Comparison of ENCODE assay signal across 9 cellular contexts in the genomic region with DNA sequence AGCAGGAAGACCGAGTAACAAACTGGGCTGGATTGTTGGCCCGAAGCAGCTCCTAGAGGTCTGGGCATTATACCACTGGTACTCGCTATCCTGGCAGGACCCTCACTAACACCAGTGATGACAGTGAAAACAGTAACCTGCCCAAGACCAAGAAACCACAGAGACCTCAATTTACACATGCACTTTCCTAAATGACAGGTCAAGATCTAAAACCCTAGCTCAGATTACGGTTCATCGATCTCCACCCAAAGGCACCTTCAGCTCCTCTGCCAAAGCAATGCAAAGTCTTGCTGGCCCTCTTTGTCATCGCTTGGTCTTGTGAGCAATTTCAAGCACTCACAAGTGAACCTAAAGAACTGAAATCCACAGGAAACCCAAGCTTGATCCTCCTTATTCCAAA. TPM values are rescaled to one million over a fixed set of nuclear protein-coding genes. Genes with fewer than 3 reads are reported as not detected.
DNase-seq lines count a peak whose midpoint lies in the region; ATAC-seq and TF ChIP-seq lines count a peak whose summit lies in the region.
"Had no signal": no experiment of that assay in that cellular context is flagged by ENCODE, and none has a peak within 500 bp of the region (broad histone marks: within the 10 kb centered on the region; RNA-seq: fewer than 3 reads in every experiment).

No MANE protein-coding gene starts in this region.

- POLR2A ChIA-PET in HCT116 (lab: Charles Lee) = interaction anchor here (1.1 kb wide), 1 partner anchor 56 kb away, joined by 3 read pairs; a partner anchor contains a TSS

- H3K9me3 ChIP-seq in HCT116 (ENCODE audit: control insufficient read depth in 1 of 2, insufficient read depth in 1 of 2, low read depth in 1 of 2, low read length in 2 of 2) = no peaks in the 10 kb centered on the region
- no peaks in the 10 kb centered on the region for H3K9me3 ChIP-seq in skeletal muscle satellite cell (replicated peaks; ENCODE audit: low read length)

- TF ChIP-seq CTCF in HCT116 (IDR thresholded peaks at IDR 0.05 in 2 of 3, conservative IDR thresholded peaks at IDR 0.05 in 1 of 3; ENCODE audit: borderline replicate concordance in 1 of 3, insufficient read depth in 1 of 3, low read depth in 2 of 3, low read length in 2 of 3) (no peak), WI38 (IDR thresholded peaks at IDR 0.05; ENCODE audit: low read depth, low read length) (no peak), fibroblast of the aortic adventitia (IDR thresholded peaks at IDR 0.05; ENCODE audit: insufficient read depth, low read length) (no peak)

- TSS peak; percentile 53 for BruUV-seq in HCT116 (replicated peaks; lab: Mats Ljungman, UMichigan)

- H3K4me2 ChIP-seq in HCT116 (ENCODE audit: low read length) = peak overlapping the region; percentile 85
- H3K4me2 ChIP-seq in skeletal muscle satellite cell (ENCODE audit: low read length) = peak overlapping the region; percentile 98

- no peak for TF ChIP-seq POLR2A in HCT116 (IDR thresholded peaks at IDR 0.05; ENCODE audit: borderline replicate concordance, extremely low read depth, insufficient read depth, insufficient read length)

- H3K27me3 ChIP-seq in HCT116 (ENCODE audit: insufficient read depth, low read length) (no peaks in the 10 kb centered on the region), skeletal muscle satellite cell (ENCODE audit: control insufficient read depth, insufficient read depth, low read length) (no peaks in the 10 kb centered on the region)

- H3K27ac ChIP-seq in HCT116 (ENCODE audit: low read depth, low read length) = no peak overlapping the region

- no peak for DNase-seq in HCT116 (ENCODE audit: low read depth, low spot score)
- no peak for DNase-seq in fibroblast of the aortic adventitia (ENCODE audit: low read depth)
- DNase-seq in hepatic stellate cell (ENCODE audit: low spot score) = no peak
- DNase-seq: NCI-H2171 treated with DMSO at 0.1 percent for 48 hours had no signal

- H3K79me2 ChIP-seq in HCT116 (ENCODE audit: insufficient read depth, low read length) = peaks cover 55% of the 10 kb centered on the region

- H3K4me3 ChIP-seq in HCT116 (replicated peaks in 1 of 2; ENCODE audit: low read depth in 1 of 2, low read length in 2 of 2) = peak overlapping the region; percentile 83 to 85
- peak overlapping the region; percentile 77 for H3K4me3 ChIP-seq in WI38 (ENCODE audit: low read depth, low read length)
- H3K4me3 ChIP-seq in fibroblast of the aortic adventitia (ENCODE audit: low read depth, low read length) = peak overlapping the region; percentile 91
- H3K4me3 ChIP-seq in skeletal muscle satellite cell (ENCODE audit: low read length) = peak overlapping the region; percentile 98

- intact Hi-C loops in HCT116 (cut with micrococcal nuclease) = loop anchor here (5.0 kb wide), 1 partner anchor 46 kb away; a partner anchor contains a TSS

- H3K9me2 ChIP-seq in HCT116 (ENCODE audit: insufficient read depth) = no peaks in the 10 kb centered on the region

- H3K4me1 ChIP-seq in HCT116 (ENCODE audit: control insufficient read depth in 1 of 2, insufficient read depth in 2 of 2, low read length in 2 of 2) (peaks cover 11 to 20% of the 10 kb centered on the region in 2 experiments), skeletal muscle satellite cell (ENCODE audit: control insufficient read depth, insufficient read depth, low read length) (peaks cover 25% of the 10 kb centered on the region)

- no peak overlapping the region for H2AFZ ChIP-seq in HCT116 (ENCODE audit: low read depth, low read length, poor library complexity, severe bottlenecking)

- no peaks in the 10 kb centered on the region for H4K20me1 ChIP-seq in HCT116 (ENCODE audit: insufficient read depth)

- H3K36me3 ChIP-seq in HCT116 (ENCODE audit: control insufficient read depth in 1 of 2, insufficient read depth in 2 of 2, low read length in 2 of 2) (peaks cover 10 to 18% of the 10 kb centered on the region in 2 experiments; a peak in 3 of 4 replicates), skeletal muscle satellite cell (ENCODE audit: insufficient read depth, low read length) (peaks cover 24% of the 10 kb centered on the region)

- CTCF ChIA-PET in HCT116 (lab: Charles Lee) = no interaction called here

- H3K9ac ChIP-seq in HCT116 (ENCODE audit: low read length) (peak overlapping the region; percentile 80), skeletal muscle satellite cell (ENCODE audit: low read depth, low read length) (peak overlapping the region; percentile 85)

- RAD21 ChIA-PET in HCT116 (lab: Charles Lee; ENCODE audit: low non-redundant PET in 1 of 2, low total read pairs in 2 of 2, uncharacterized antibody in 2 of 2, unreplicated experiment in 2 of 2) = no interaction called here

- ATAC-seq in HCT116 (no peak), HG03139 (IDR thresholded peaks at IDR 0.05; ENCODE audit: unreplicated experiment) (no peak), GM19023 (IDR thresholded peaks at IDR 0.05; ENCODE audit: unreplicated experiment) (no peak)
- no peak for ATAC-seq in activated CD4-positive, CD25-positive, alpha-beta regulatory T cell treated with anti-CD3 and anti-CD28 coated beads, Interleukin-2, amount 50 U/mL, for 24 hours

- TF ChIP-seq RAD21 in HCT116 (IDR thresholded peaks at IDR 0.05; ENCODE audit: low read depth) = no peak

TF ChIP-seq in HCT116, 20 proteins besides CTCF, POLR2A, EP300 and RAD21 (continues in another document):
- TF ChIP-seq JUND (IDR thresholded peaks at IDR 0.05) (no peak), TCF7L2 (IDR thresholded peaks at IDR 0.05; ENCODE audit: borderline replicate concordance, extremely low read depth, insufficient read depth, insufficient read length) (no peak), EZH2 (IDR thresholded peaks at IDR 0.05) (no peak), SRF (IDR thresholded peaks at IDR 0.05; ENCODE audit: low read depth) (no peak), POLR2AphosphoS5 (IDR thresholded peaks at IDR 0.05; ENCODE audit: low read depth, low read length) (no peak), EZH2phosphoT487 (IDR thresholded peaks at IDR 0.05; ENCODE audit: borderline replicate concordance) (no peak)
- TF ChIP-seq, protein P1, sequence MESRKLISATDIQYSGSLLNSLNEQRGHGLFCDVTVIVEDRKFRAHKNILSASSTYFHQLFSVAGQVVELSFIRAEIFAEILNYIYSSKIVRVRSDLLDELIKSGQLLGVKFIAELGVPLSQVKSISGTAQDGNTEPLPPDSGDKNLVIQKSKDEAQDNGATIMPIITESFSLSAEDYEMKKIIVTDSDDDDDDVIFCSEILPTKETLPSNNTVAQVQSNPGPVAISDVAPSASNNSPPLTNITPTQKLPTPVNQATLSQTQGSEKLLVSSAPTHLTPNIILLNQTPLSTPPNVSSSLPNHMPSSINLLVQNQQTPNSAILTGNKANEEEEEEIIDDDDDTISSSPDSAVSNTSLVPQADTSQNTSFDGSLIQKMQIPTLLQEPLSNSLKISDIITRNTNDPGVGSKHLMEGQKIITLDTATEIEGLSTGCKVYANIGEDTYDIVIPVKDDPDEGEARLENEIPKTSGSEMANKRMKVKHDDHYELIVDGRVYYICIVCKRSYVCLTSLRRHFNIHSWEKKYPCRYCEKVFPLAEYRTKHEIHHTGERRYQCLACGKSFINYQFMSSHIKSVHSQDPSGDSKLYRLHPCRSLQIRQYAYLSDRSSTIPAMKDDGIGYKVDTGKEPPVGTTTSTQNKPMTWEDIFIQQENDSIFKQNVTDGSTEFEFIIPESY (IDR thresholded peaks at IDR 0.05; ENCODE audit: extremely low read depth, insufficient replicate concordance, low read length) = no peak
- TF ChIP-seq, protein P2, sequence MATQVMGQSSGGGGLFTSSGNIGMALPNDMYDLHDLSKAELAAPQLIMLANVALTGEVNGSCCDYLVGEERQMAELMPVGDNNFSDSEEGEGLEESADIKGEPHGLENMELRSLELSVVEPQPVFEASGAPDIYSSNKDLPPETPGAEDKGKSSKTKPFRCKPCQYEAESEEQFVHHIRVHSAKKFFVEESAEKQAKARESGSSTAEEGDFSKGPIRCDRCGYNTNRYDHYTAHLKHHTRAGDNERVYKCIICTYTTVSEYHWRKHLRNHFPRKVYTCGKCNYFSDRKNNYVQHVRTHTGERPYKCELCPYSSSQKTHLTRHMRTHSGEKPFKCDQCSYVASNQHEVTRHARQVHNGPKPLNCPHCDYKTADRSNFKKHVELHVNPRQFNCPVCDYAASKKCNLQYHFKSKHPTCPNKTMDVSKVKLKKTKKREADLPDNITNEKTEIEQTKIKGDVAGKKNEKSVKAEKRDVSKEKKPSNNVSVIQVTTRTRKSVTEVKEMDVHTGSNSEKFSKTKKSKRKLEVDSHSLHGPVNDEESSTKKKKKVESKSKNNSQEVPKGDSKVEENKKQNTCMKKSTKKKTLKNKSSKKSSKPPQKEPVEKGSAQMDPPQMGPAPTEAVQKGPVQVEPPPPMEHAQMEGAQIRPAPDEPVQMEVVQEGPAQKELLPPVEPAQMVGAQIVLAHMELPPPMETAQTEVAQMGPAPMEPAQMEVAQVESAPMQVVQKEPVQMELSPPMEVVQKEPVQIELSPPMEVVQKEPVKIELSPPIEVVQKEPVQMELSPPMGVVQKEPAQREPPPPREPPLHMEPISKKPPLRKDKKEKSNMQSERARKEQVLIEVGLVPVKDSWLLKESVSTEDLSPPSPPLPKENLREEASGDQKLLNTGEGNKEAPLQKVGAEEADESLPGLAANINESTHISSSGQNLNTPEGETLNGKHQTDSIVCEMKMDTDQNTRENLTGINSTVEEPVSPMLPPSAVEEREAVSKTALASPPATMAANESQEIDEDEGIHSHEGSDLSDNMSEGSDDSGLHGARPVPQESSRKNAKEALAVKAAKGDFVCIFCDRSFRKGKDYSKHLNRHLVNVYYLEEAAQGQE (IDR thresholded peaks at IDR 0.05; ENCODE audit: low read depth) = no peak

RNA-seq across cellular contexts. Expression of a gene that starts 1.5 kb away (rescaled TPM):
- total RNA-seq in HCT116 (2021; ENCODE audit: unreplicated experiment) = 40.3 TPM
- polyA plus RNA-seq in HCT116 (2012) = 23.3 and 29.5 TPM in 2 replicates
- total RNA-seq in fibroblast of the aortic adventitia (ENCODE audit: low replicate concordance) = 25.2 and 56.8 TPM in 2 replicates
- 37.3 and 41.1 TPM in 2 replicates for total RNA-seq in skeletal muscle satellite cell (2012; rRNA removed)

RNA-seq across cellular contexts. Expression of a gene that starts 27.3 kb away (rescaled TPM):
- total RNA-seq in HCT116 (2021; ENCODE audit: unreplicated experiment) (23.9 TPM), fibroblast of the aortic adventitia (ENCODE audit: low replicate concordance) (10.4 and 27.8 TPM in 2 replicates)
- polyA plus RNA-seq in HCT116 (2012) = 14.1 and 17.2 TPM in 2 replicates
- total RNA-seq in skeletal muscle satellite cell (2012; rRNA removed) = 7.9 TPM in 2 replicates

RNA-seq across cellular contexts. Expression of a gene that starts 45.3 kb away (rescaled TPM):
- 346 TPM for total RNA-seq in HCT116 (2021; ENCODE audit: unreplicated experiment)
- 387 and 435 TPM in 2 replicates for polyA plus RNA-seq in HCT116 (2012)
- 78.7 and 293 TPM in 2 replicates for total RNA-seq in fibroblast of the aortic adventitia (ENCODE audit: low replicate concordance)
- total RNA-seq in skeletal muscle satellite cell (2012; rRNA removed) = 460 and 486 TPM in 2 replicates

RNA-seq across cellular contexts. Expression of a gene that starts 49.7 kb away (rescaled TPM):
- total RNA-seq in HCT116 (2021; ENCODE audit: unreplicated experiment) (64.6 TPM), fibroblast of the aortic adventitia (ENCODE audit: low replicate concordance) (2.9 and 4.8 TPM in 2 replicates)
- 60.2 and 61.4 TPM in 2 replicates for polyA plus RNA-seq in HCT116 (2012)
- 1.8 and 3.1 TPM in 2 replicates for total RNA-seq in skeletal muscle satellite cell (2012; rRNA removed)

RNA-seq across cellular contexts. Expression of a gene that starts 55.7 kb away (rescaled TPM):
- total RNA-seq in HCT116 (2021; ENCODE audit: unreplicated experiment) (1,631 TPM), fibroblast of the aortic adventitia (ENCODE audit: low replicate concordance) (638 and 2,401 TPM in 2 replicates)
- polyA plus RNA-seq in HCT116 (2012) = 2,133 and 2,505 TPM in 2 replicates
- 1,089 and 1,655 TPM in 2 replicates for total RNA-seq in skeletal muscle satellite cell (2012; rRNA removed)
